Comparison of ENCODE assay signal across 20 cellular contexts in genomic region chrX:13449441-13449840, GRCh38.
"Had no signal": no experiment of that assay in that cellular context is flagged by ENCODE, and none has a peak within 500 bp of the region (broad histone marks: within the 10 kb centered on the region; RNA-seq: fewer than 3 reads in every experiment).

No MANE protein-coding gene starts in this region.

- H3K9me3 ChIP-seq: MG63, SJSA1 had no signal

- H3K27ac ChIP-seq: SJSA1, SK-N-MC had no signal

- H3K4me3 ChIP-seq: MG63, SJSA1, SK-N-MC had no signal

- H3K4me1 ChIP-seq: SJSA1 had no signal

- ATAC-seq: HepG2 had no signal

- H3K36me3 ChIP-seq: MG63, SJSA1 had no signal

- FAIRE-seq: HepG2, RCC 7860 had no signal

- H3K27me3 ChIP-seq: MG63, SJSA1 had no signal

- DNase-seq: IMR-90, Karpas-422, KG1, MG63, NCI-H1092 treated with DMSO at 0.1 percent for 48 hours, NCI-H1436, NCI-H187, NCI-H2029, NCI-H2081 treated with DMSO at 0.1 percent for 48 hours, NCI-H2171, NCI-H226, NCI-H446, NCI-H510A treated with DMSO at 0.1 percent for 48 hours, Right ventricle myocardium superior, RPMI8226, SIG-M5 had no signal
